ENCODE assay signal across 8 cellular contexts in the genomic region with DNA sequence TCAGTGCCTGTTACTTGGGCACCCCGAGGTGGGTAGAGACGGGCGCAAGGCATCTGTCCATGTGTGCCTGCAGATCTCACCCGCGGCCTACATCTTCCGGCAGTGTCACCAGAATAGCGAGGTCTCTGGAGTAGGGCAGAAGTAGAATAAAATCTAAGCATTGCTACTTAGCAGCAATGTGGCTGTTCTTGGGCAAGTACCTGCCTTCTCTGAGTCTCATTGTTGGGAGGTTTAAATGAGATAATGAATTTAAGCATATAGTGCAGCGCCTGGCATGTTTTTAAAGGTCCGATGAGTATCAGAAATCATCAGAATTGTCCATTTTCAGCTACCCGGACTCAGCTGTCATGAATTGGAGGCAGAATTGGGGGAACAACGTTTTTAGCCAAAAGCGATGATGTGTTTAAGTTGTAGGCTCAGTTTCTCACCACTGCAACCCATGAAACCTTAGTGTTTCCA. TPM values are rescaled to one million over a fixed set of nuclear protein-coding genes. Genes with fewer than 3 reads are reported as not detected.
DNase-seq lines count a peak whose midpoint lies in the region; ATAC-seq and TF ChIP-seq lines count a peak whose summit lies in the region.

No MANE protein-coding gene starts in this region.

- DNase-seq in AG09309 (ENCODE audit: low read depth) (peak; percentile 4), H9 (no peak), adipocyte (ENCODE audit: low read depth) (no peak), NCI-H1092 treated with DMSO at 0.1 percent for 48 hours (lab: John Stamatoyannopoulos, UW) (no peak)

- H3K27ac ChIP-seq in H9 (ENCODE audit: insufficient read length, low read depth, low read length) (no peak overlapping the region), liver (ENCODE audit: low read depth in 1 of 2, low read length in 2 of 2) (peak overlapping the region; percentile 84 to 93), thymus (ENCODE audit: low read depth) (peak overlapping the region; percentile 88)

- H3K9me3 ChIP-seq in H9 (ENCODE audit: control insufficient read depth, low read depth, low read length) (no peaks in the 10 kb centered on the region), adipocyte (ENCODE audit: control insufficient read depth, low read length) (no peaks in the 10 kb centered on the region), liver (ENCODE audit: control insufficient read depth in 4 of 4, low read length in 3 of 4) (no peaks in the 10 kb centered on the region), thymus (ENCODE audit: control insufficient read depth) (no peaks in the 10 kb centered on the region)

- H3K18ac ChIP-seq in H9 (ENCODE audit: insufficient read length, low read depth, low read length): no peak overlapping the region

- WGBS in H9 (ENCODE audit: extremely low coverage, insufficient read length, low lambda C conversion rate): no CpG with 5 or more reads among the region's 12 CpGs
- WGBS in liver: 20% methylated on average over 12 of the region's 12 CpGs
- WGBS in thymus: 24% methylated on average over 12 of the region's 12 CpGs

- no peak overlapping the region for H2BK15ac ChIP-seq in H9 (ENCODE audit: low read depth, low read length)

- no peaks in the 10 kb centered on the region for H3K79me1 ChIP-seq in H9 (ENCODE audit: insufficient read depth, low read depth, low read length, poor library complexity, severe bottlenecking)

- H3K4me3 Mint-ChIP-seq in H9: peak overlapping the region; percentile 90

- H3K14ac ChIP-seq in H9 (ENCODE audit: insufficient read depth, low read length): no peak overlapping the region

- no peaks in the 10 kb centered on the region for H4K20me1 ChIP-seq in H9 (ENCODE audit: control insufficient read depth, insufficient read depth, insufficient read length)

- H2AFZ ChIP-seq in H9 (ENCODE audit: low read length): no peak overlapping the region

- H2AK5ac ChIP-seq in H9 (ENCODE audit: insufficient read length, low read length): no peak overlapping the region

- H3K9ac ChIP-seq in H9 (ENCODE audit: extremely low read depth, insufficient read length, low read length) (peak overlapping the region; percentile 41), adipocyte (ENCODE audit: low read length) (peak overlapping the region; percentile 97), liver (ENCODE audit: low read depth in 1 of 2, low read length in 2 of 2) (peak overlapping the region; percentile 30 to 80)

- H3K23ac ChIP-seq in H9 (ENCODE audit: insufficient read length, low read depth, low read length): no peak overlapping the region

- H3T11ph ChIP-seq in H9 (ENCODE audit: low read length): no peak overlapping the region

- H3K9me3 Mint-ChIP-seq in H9: peaks cover 13 to 14% of the 10 kb centered on the region in 2 experiments; a peak in 4 of 5 replicates

- no peak overlapping the region for H2BK5ac ChIP-seq in H9 (ENCODE audit: insufficient read length, low read length)

- no peak overlapping the region for H2BK120ac ChIP-seq in H9 (ENCODE audit: low read depth, low read length, poor library complexity, severe bottlenecking)

- H3K4me3 ChIP-seq in AG09309 (ENCODE audit: control insufficient read depth, low read depth, low read length) (peak overlapping the region; percentile 100), adipocyte (ENCODE audit: low read length) (peak overlapping the region; percentile 97), liver (ENCODE audit: low read depth in 1 of 3, low read length in 3 of 3) (peak overlapping the region; percentile 64 to 91 (median 87)), thymus (ENCODE audit: low read length) (peak overlapping the region; percentile 57)

- H4K91ac ChIP-seq in H9 (ENCODE audit: insufficient read length, low read depth, low read length): no peak overlapping the region

- H2BK20ac ChIP-seq in H9 (ENCODE audit: low read depth, low read length, poor library complexity, severe bottlenecking): no peak overlapping the region

- no peak for ATAC-seq in GM21825 (IDR thresholded peaks at IDR 0.05; ENCODE audit: unreplicated experiment)
- ATAC-seq in HG03571 (IDR thresholded peaks at IDR 0.05; ENCODE audit: unreplicated experiment): no peak

- no peak for TF ChIP-seq CTCF in AG09309 (IDR thresholded peaks at IDR 0.05; ENCODE audit: control insufficient read depth, insufficient read depth, low read depth, low read length, missing control alignments)
- no peak for TF ChIP-seq CTCF in H9 (conservative IDR thresholded peaks at IDR 0.05)
- no peak for TF ChIP-seq CTCF in liver (IDR thresholded peaks at IDR 0.05; ENCODE audit: low read depth, low read length, missing input control)

- no peak overlapping the region for H2BK12ac ChIP-seq in H9 (ENCODE audit: insufficient read length, low read depth, low read length)

- no peaks in the 10 kb centered on the region for H3K79me2 ChIP-seq in H9 (ENCODE audit: insufficient read depth, low read length)

- H3K27ac Mint-ChIP-seq in H9: peak overlapping the region; percentile 45 to 95 (median 53); a peak in 3 of 7 replicates

- no peak for TF ChIP-seq RAD21 in liver (IDR thresholded peaks at IDR 0.05)

- H3K27me3 Mint-ChIP-seq in H9 (ENCODE audit: low read depth): peaks cover 7% of the 10 kb centered on the region

- no peaks in the 10 kb centered on the region for H3K27me3 ChIP-seq in H9 (ENCODE audit: insufficient read depth, low read length)
- no peaks in the 10 kb centered on the region for H3K27me3 ChIP-seq in adipocyte (replicated peaks; ENCODE audit: control insufficient read depth, insufficient read depth, low read length)
- H3K27me3 ChIP-seq in liver (ENCODE audit: control insufficient read depth in 4 of 4, insufficient read depth in 4 of 4, low read length in 3 of 4): no peaks in the 10 kb centered on the region
- H3K27me3 ChIP-seq in thymus (ENCODE audit: control insufficient read depth, insufficient read depth): no peaks in the 10 kb centered on the region

- H3K4me1 ChIP-seq in H9 (ENCODE audit: insufficient read depth, low read length) (peaks cover 4% of the 10 kb centered on the region; the same call in 1 of the 2 replicates), adipocyte (ENCODE audit: control insufficient read depth, insufficient read depth, low read length) (peaks cover 14% of the 10 kb centered on the region), liver (ENCODE audit: control insufficient read depth in 4 of 4, insufficient read depth in 4 of 4, low read length in 3 of 4) (peaks cover 4 to 19% (median 18%) of the 10 kb centered on the region in 4 donors), thymus (ENCODE audit: control insufficient read depth, insufficient read depth, low read length) (peaks cover 10% of the 10 kb centered on the region)

- peak overlapping the region; percentile 41 for H3K4me2 ChIP-seq in H9 (ENCODE audit: insufficient read depth, insufficient read length, low read length)

- peaks cover 21% of the 10 kb centered on the region for H3K36me3 ChIP-seq in adipocyte (ENCODE audit: control insufficient read depth, insufficient read depth, low read length, severe bottlenecking)
- peaks cover 0 to 8% (median 2%) of the 10 kb centered on the region in 4 donors for H3K36me3 ChIP-seq in liver (ENCODE audit: control insufficient read depth in 4 of 4, insufficient read depth in 3 of 4, low read depth in 1 of 4, low read length in 3 of 4)
- H3K36me3 ChIP-seq in thymus (ENCODE audit: control insufficient read depth, insufficient read depth): peaks cover 10% of the 10 kb centered on the region

- no peak overlapping the region for H3K4ac ChIP-seq in H9 (ENCODE audit: low read depth, low read length)

- H3K36me3 Mint-ChIP-seq in H9 (ENCODE audit: insufficient read depth in 1 of 3, low read depth in 3 of 3): peaks cover 0 to 7% (median 2%) of the 10 kb centered on the region in 3 experiments; a peak in 4 of 7 replicates

- no peak overlapping the region for H4K8ac ChIP-seq in H9 (replicated peaks; ENCODE audit: insufficient read length, low read depth, low read length)

- peaks cover 14% of the 10 kb centered on the region in 2 experiments for H3K4me1 Mint-ChIP-seq in H9

- no peak overlapping the region for H4K5ac ChIP-seq in H9 (ENCODE audit: insufficient read length, low read depth, low read length)

- no peak overlapping the region for H3K56ac ChIP-seq in H9 (ENCODE audit: insufficient read length, low read depth, low read length)

- peaks cover 7% of the 10 kb centered on the region for H3K23me2 ChIP-seq in H9 (ENCODE audit: insufficient read length, low read depth, low read length, poor library complexity, severe bottlenecking)

TF ChIP-seq in liver, 16 proteins besides CTCF, POLR2A, EP300 and RAD21 (continues in another document):
- TF ChIP-seq GABPA (IDR thresholded peaks at IDR 0.05 in 1 of 2, conservative IDR thresholded peaks at IDR 0.05 in 1 of 2) (no peak), FOXA2 (IDR thresholded peaks at IDR 0.05) (no peak), HNF4A (conservative IDR thresholded peaks at IDR 0.05) (no peak), RXRA (IDR thresholded peaks at IDR 0.05) (no peak), HNF4G (IDR thresholded peaks at IDR 0.05) (no peak), JUND (IDR thresholded peaks at IDR 0.05) (no peak)
- TF ChIP-seq, protein P1, sequence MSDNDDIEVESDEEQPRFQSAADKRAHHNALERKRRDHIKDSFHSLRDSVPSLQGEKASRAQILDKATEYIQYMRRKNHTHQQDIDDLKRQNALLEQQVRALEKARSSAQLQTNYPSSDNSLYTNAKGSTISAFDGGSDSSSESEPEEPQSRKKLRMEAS (IDR thresholded peaks at IDR 0.05): no peak
- TF ChIP-seq, protein P2, sequence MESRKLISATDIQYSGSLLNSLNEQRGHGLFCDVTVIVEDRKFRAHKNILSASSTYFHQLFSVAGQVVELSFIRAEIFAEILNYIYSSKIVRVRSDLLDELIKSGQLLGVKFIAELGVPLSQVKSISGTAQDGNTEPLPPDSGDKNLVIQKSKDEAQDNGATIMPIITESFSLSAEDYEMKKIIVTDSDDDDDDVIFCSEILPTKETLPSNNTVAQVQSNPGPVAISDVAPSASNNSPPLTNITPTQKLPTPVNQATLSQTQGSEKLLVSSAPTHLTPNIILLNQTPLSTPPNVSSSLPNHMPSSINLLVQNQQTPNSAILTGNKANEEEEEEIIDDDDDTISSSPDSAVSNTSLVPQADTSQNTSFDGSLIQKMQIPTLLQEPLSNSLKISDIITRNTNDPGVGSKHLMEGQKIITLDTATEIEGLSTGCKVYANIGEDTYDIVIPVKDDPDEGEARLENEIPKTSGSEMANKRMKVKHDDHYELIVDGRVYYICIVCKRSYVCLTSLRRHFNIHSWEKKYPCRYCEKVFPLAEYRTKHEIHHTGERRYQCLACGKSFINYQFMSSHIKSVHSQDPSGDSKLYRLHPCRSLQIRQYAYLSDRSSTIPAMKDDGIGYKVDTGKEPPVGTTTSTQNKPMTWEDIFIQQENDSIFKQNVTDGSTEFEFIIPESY (IDR thresholded peaks at IDR 0.05): no peak

RNA-seq across cellular contexts. Expression of a gene that starts 0.8 kb away (rescaled TPM):
- total RNA-seq in H9 (2021) (28.0 and 31.8 TPM in 2 replicates), liver (10 to 100 TPM in 1 of 2 donors, 1 to 10 TPM in 1; 5.3 to 10.6 TPM)
- polyA plus RNA-seq in liver (1 to 10 TPM; 3.9 to 4.9 TPM), thymus (47.6 TPM)

RNA-seq across cellular contexts. Expression of a gene that starts 27.2 kb away (rescaled TPM):
- total RNA-seq in H9 (2021) (0.57 and 0.96 TPM in 2 replicates), liver (1 to 10 TPM in 1 of 2 donors, not detected in 1; 1.0 TPM)
- polyA plus RNA-seq in liver (under 1 TPM; 0.08 TPM), thymus (10.0 TPM)

RNA-seq across cellular contexts. Expression of a gene that starts 49.2 kb away (rescaled TPM):
- total RNA-seq in H9 (2021) (45.1 and 49.2 TPM in 2 replicates), liver (10 to 100 TPM in 1 of 2 donors, 1 to 10 TPM in 1; 6.9 to 10.3 TPM)
- polyA plus RNA-seq in liver (1 to 10 TPM; 6.9 to 8.8 TPM), thymus (32.1 TPM)

RNA-seq across cellular contexts. Expression of a gene that starts 58.7 kb away (rescaled TPM):
- 15.0 and 16.3 TPM in 2 replicates for total RNA-seq in H9 (2021)
- total RNA-seq in liver: 1 to 10 TPM; 4.4 to 9.1 TPM
- 1 to 10 TPM; 3.6 to 4.0 TPM for polyA plus RNA-seq in liver
- polyA plus RNA-seq in thymus: 9.2 TPM

Comparison
In these comparisons a context has a peak if more than half of its experiments do, and no peak if none do; other contexts are left out.
1. H3K9ac ChIP-seq: peak in every context shown above with its lines; median percentile 97 in adipocyte; 55 in liver; 41 in H9.